ENCODE assay signal across 2 cellular contexts in genomic region chr5:73447234-73448071, GRCh38.
A peak's percentile ranks its signal among the peaks of the same experiment; 100 is the strongest.
TF ChIP-seq lines count a peak whose summit lies in the region.

No MANE protein-coding gene starts in this region.

TF ChIP-seq in Ishikawa, 13 proteins besides CTCF, POLR2A, EP300 and RAD21:
- no peak for TF ChIP-seq USF1 (IDR thresholded peaks at IDR 0.05)
- TF ChIP-seq EGR1 (IDR thresholded peaks at IDR 0.05): peak; percentile 68

TF ChIP-seq in H1, 55 proteins besides CTCF, POLR2A, EP300 and RAD21 (continued from another document):
- TF ChIP-seq CTBP2 (IDR thresholded peaks at IDR 0.05; ENCODE audit: borderline replicate concordance, insufficient read depth, insufficient read length, low read length) (peak; percentile 12), TAF1 (IDR thresholded peaks at IDR 0.05; ENCODE audit: low read depth, low read length) (no peak), ASH2L (IDR thresholded peaks at IDR 0.05; ENCODE audit: low read length) (peak; percentile 5)
